1 cellular context compared by ENCODE assay signal in the genomic region with DNA sequence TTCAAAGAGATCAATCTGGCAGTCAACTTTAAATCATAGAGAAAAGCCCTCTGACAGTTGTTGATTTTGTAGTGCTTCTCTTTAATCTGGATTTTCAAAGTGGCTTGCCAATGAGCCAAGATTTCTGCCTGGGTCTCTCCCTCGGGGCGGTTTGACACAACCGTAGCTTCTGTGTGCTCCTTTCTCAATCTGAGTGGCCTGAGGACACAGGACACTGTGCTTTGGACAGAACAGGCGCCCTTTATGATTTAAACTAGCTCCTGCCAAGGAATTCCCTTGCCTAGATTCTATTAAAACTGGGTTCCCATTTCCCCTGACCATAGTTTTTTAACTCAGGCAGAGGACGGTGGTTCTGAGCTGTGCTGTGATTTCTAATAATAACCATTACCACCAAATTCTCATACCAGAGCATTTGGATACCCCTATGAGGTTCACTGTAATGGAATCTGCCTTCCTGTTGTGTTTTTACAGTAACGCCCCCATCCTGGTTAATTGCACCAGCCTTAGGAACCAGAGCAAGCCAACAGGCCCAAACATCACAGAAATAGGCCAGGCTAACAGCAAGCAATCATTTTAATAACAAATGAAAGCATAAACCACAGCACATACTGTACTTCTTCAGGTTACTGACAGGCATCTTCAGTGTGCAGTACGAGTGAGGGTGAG.
TF ChIP-seq lines count a peak whose summit lies in the region.

No MANE protein-coding gene starts in this region.

TF ChIP-seq in IMR-90, 13 proteins besides CTCF, POLR2A, EP300 and RAD21 (continued from another document):
- TF ChIP-seq, protein P1, sequence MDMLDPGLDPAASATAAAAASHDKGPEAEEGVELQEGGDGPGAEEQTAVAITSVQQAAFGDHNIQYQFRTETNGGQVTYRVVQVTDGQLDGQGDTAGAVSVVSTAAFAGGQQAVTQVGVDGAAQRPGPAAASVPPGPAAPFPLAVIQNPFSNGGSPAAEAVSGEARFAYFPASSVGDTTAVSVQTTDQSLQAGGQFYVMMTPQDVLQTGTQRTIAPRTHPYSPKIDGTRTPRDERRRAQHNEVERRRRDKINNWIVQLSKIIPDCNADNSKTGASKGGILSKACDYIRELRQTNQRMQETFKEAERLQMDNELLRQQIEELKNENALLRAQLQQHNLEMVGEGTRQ (IDR thresholded peaks at IDR 0.05; ENCODE audit: low read depth, low read length): no peak
- no peak for TF ChIP-seq RCOR1 (IDR thresholded peaks at IDR 0.05; ENCODE audit: insufficient replicate concordance, low read length)
